8 cellular contexts compared by ENCODE assay signal in the genomic region with DNA sequence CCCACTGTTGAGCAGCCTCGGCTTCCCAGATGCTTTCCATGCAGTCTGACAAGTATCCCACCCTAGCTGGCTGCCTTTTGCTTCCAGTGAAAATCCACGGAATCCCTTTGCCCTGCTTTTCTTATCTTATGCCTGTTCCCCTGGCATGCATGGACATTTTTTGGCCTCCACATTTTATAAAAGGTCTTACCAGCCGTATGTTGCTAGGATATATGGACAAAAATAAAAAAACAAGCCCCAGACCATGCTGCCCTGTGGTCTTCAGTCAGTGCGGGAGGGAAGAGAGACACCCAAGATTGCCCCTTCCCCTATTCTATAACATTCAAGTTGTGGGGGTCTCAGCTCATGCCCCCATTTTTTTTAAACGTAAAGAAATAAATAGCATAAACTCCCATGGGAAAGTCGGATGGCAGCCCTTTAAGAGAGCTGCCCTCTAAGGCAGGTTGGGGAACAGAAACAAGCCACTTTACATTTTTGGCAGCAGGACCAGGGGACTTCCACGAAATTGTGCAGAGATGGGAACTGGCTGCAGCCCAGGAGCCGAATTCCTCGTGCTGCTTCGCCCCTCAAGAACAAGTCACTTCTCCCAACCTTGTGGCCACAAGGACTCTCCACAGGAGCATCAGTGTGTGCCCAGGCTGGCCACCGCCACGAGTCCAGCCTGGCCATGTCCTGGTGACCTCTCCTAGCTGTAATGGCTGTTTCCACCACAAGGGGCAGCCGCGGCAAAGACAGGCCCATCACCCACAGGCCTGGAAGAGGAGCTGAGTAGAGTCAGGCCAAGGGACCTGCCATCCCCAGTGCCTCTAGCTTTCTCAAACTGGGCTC.
A peak's percentile ranks its signal among the peaks of the same experiment; 100 is the strongest.
DNase-seq lines count a peak whose midpoint lies in the region; ATAC-seq, FAIRE-seq and TF ChIP-seq lines count a peak whose summit lies in the region.

No MANE protein-coding gene starts in this region.

- H2BK20ac ChIP-seq in H1 (ENCODE audit: low read length), result no peak overlapping the region

- H2BK12ac ChIP-seq in H1 (ENCODE audit: low read depth, low read length), result no peak overlapping the region; the same call in none of the 2 replicates

- H3K18ac ChIP-seq in H1 (ENCODE audit: extremely low read depth, low read length), result no peak overlapping the region

- H2BK15ac ChIP-seq in H1 (ENCODE audit: low read length), result no peak overlapping the region

- peaks cover 2% of the 10 kb centered on the region for H3K27me3 Mint-ChIP-seq in activated CD4-positive, alpha-beta T cell treated with anti-CD3 and anti-CD28 coated beads, Interleukin-2, amount 10 ng/mL, durations not matched to agents 24 days and 14 days

- H4K5ac ChIP-seq in H1 (ENCODE audit: insufficient read length, low read depth, low read length), result no peak overlapping the region

- peak; percentile 92 for FAIRE-seq in H1 (lab: Jason Lieb, UNC)

- no peaks in the 10 kb centered on the region for H3K27me3 ChIP-seq in H1 (replicated peaks in 1 of 4; ENCODE audit: control insufficient read depth in 3 of 4, extremely low read depth in 1 of 4, insufficient read depth in 3 of 4, low read length in 3 of 4)

- H4K91ac ChIP-seq in H1 (replicated peaks; ENCODE audit: insufficient read length, low read length), result no peak overlapping the region

- H3K27ac Mint-ChIP-seq in activated CD4-positive, alpha-beta T cell treated with anti-CD3 and anti-CD28 coated beads, Interleukin-2, amount 10 ng/mL, durations not matched to agents 24 days and 14 days, result no peak overlapping the region

- no peaks in the 10 kb centered on the region for H3K36me3 Mint-ChIP-seq in activated CD4-positive, alpha-beta T cell treated with anti-CD3 and anti-CD28 coated beads, Interleukin-2, amount 10 ng/mL, durations not matched to agents 24 days and 14 days (ENCODE audit: low read depth)

- H3K14ac ChIP-seq in H1 (ENCODE audit: insufficient read length), result no peak overlapping the region

- H3K23ac ChIP-seq in H1 (ENCODE audit: insufficient read length), result no peak overlapping the region

- WGBS in H1 (ENCODE audit: extremely low coverage in 1 of 2, insufficient coverage in 1 of 2, insufficient read length in 1 of 2, insufficient replicate concordance in 2 of 2, low coverage in 1 of 2, low lambda C conversion rate in 2 of 2, missing lambda C conversion rate in 1 of 2), 2 experiments, result 46% methylated on average over 14 of the region's 14 CpGs; no CpG with 5 or more reads in 1 of the 2 experiments

- intact Hi-C loops in activated CD4-positive, alpha-beta T cell treated with anti-CD3 and anti-CD28 coated beads, Interleukin-2, amount 10 ng/mL, durations not matched to agents 24 days and 14 days (cut with micrococcal nuclease), result no loop called here

- no peaks in the 10 kb centered on the region for H3K23me2 ChIP-seq in H1 (ENCODE audit: low read depth, low read length)

- no peak overlapping the region for H2BK5ac ChIP-seq in H1 (ENCODE audit: low read depth, low read length)

- no peak overlapping the region for H3K9ac ChIP-seq in H1 (replicated peaks in 1 of 4; ENCODE audit: extremely low read depth in 1 of 4, low read depth in 3 of 4, low read length in 3 of 4)

- POLR2A ChIA-PET in H1 (lab: Charles Lee; ENCODE audit: partially characterized antibody), result interaction anchor here (1.6 kb wide), 2 partner anchors 12 to 32 kb away, joined by 4 to 6 read pairs; no protein-coding TSS in a partner anchor

- H3K4me3 ChIP-seq in AG09309 (ENCODE audit: control insufficient read depth, low read depth, low read length) (no peak overlapping the region), H1 (ENCODE audit: extremely low read depth in 1 of 4, insufficient read depth in 2 of 4, low read depth in 3 of 4, low read length in 4 of 4) (no peak overlapping the region)

- H3K4me1 ChIP-seq in H1 (replicated peaks in 1 of 4; ENCODE audit: control insufficient read depth in 3 of 4, insufficient read depth in 4 of 4, low read length in 3 of 4), result peaks cover 0 to 13% (median 8%) of the 10 kb centered on the region in 4 experiments; a peak in 5 of 7 replicates

- TF ChIP-seq CTCF in AG09309 (IDR thresholded peaks at IDR 0.05; ENCODE audit: control insufficient read depth, insufficient read depth, low read depth, low read length, missing control alignments) (peak; percentile 53), H1 (IDR thresholded peaks at IDR 0.05; ENCODE audit: control extremely low read depth in 1 of 3, insufficient read depth in 1 of 3, low read depth in 1 of 3, low read length in 3 of 3) (peak in 2 of 3 experiments; percentile 87 to 97; a peak in 3 of 4 replicates)

- H3K9me3 ChIP-seq in H1 (ENCODE audit: insufficient read depth in 2 of 2, low read depth in 1 of 2, low read length in 1 of 2), result no peaks in the 10 kb centered on the region

- H2AFZ ChIP-seq in H1 (ENCODE audit: low read length), result no peak overlapping the region

- no peak overlapping the region for H3K4me3 Mint-ChIP-seq in activated CD4-positive, alpha-beta T cell treated with anti-CD3 and anti-CD28 coated beads, Interleukin-2, amount 10 ng/mL, durations not matched to agents 24 days and 14 days

- no peaks in the 10 kb centered on the region for H3K9me3 Mint-ChIP-seq in activated CD4-positive, alpha-beta T cell treated with anti-CD3 and anti-CD28 coated beads, Interleukin-2, amount 10 ng/mL, durations not matched to agents 24 days and 14 days

- H3K4me2 ChIP-seq in H1 (ENCODE audit: insufficient read depth in 1 of 2, low read depth in 2 of 2, low read length in 2 of 2), result no peak overlapping the region

- DNase-seq in AG09309 (ENCODE audit: low read depth) (no peak), LHCN-M2 (ENCODE audit: low read depth) (peak; percentile 5), H1 (ENCODE audit: low read depth in 1 of 2, low spot score in 2 of 2) (peak; percentile 39 to 96), midbrain (lab: John Stamatoyannopoulos, UW) (peak; percentile 80), substantia nigra (lab: John Stamatoyannopoulos, UW) (peak in 45 of 49 donors; percentile 5 to 87 (median 68)), DMS79 treated with DMSO at 0.1 percent for 48 hours (lab: John Stamatoyannopoulos, UW) (no peak)
- peak; percentile 83 for DNase-seq in activated CD4-positive, alpha-beta T cell treated with anti-CD3 and anti-CD28 coated beads, Interleukin-2, amount 10 ng/mL, durations not matched to agents 24 days and 14 days

- H3K56ac ChIP-seq in H1 (replicated peaks; ENCODE audit: insufficient read length, low read depth, low read length), result no peak overlapping the region

- no peaks in the 10 kb centered on the region for H3K36me3 ChIP-seq in H1 (ENCODE audit: control insufficient read depth in 2 of 4, insufficient read depth in 4 of 4, low read length in 3 of 4)

- ATAC-seq in GM18519 (IDR thresholded peaks at IDR 0.05; ENCODE audit: low FRiP score, unreplicated experiment), result peak; percentile 47

- no peaks in the 10 kb centered on the region for H3K79me2 ChIP-seq in H1 (ENCODE audit: control insufficient read depth in 1 of 2, insufficient read depth in 2 of 2, low read length in 2 of 2)

- H3K4me1 Mint-ChIP-seq in activated CD4-positive, alpha-beta T cell treated with anti-CD3 and anti-CD28 coated beads, Interleukin-2, amount 10 ng/mL, durations not matched to agents 24 days and 14 days, result no peaks in the 10 kb centered on the region

- TF ChIP-seq RAD21 in H1 (IDR thresholded peaks at IDR 0.05 in 1 of 2, conservative IDR thresholded peaks at IDR 0.05 in 1 of 2; ENCODE audit: low read depth in 2 of 2, low read length in 2 of 2), result peak; percentile 87 to 91

- no peak for TF ChIP-seq EP300 in H1 (IDR thresholded peaks at IDR 0.05; ENCODE audit: borderline replicate concordance in 1 of 2, low read depth in 2 of 2, low read length in 2 of 2)

- no peak overlapping the region for H3K4ac ChIP-seq in H1 (replicated peaks; ENCODE audit: insufficient read length, low read depth, low read length)

- TF ChIP-seq POLR2A in H1 (IDR thresholded peaks at IDR 0.05; ENCODE audit: control extremely low read depth in 1 of 2, low read depth in 2 of 2, low read length in 2 of 2), result no peak

- CTCF ChIA-PET in H1 (lab: Charles Lee; ENCODE audit: partially characterized antibody), result interaction anchor here (0.7 to 6.2 kb wide), 63 partner anchors 11 to 270 kb away, joined by 3 to 80 read pairs (median 5); a partner anchor contains a TSS

- H4K8ac ChIP-seq in H1 (ENCODE audit: extremely low read depth, insufficient read depth, low read length), result no peak overlapping the region

- H3K27ac ChIP-seq in H1 (ENCODE audit: low read depth, low read length) (no peak overlapping the region), substantia nigra (ENCODE audit: low read depth, low read length, poor library complexity, severe bottlenecking) (no peak overlapping the region)

- no peak overlapping the region for H2BK120ac ChIP-seq in H1 (replicated peaks; ENCODE audit: low read depth, low read length)

- H2AK5ac ChIP-seq in H1 (ENCODE audit: low read depth, low read length), result no peak overlapping the region

- no peaks in the 10 kb centered on the region for H3K79me1 ChIP-seq in H1 (ENCODE audit: low read depth, low read length)

- H4K20me1 ChIP-seq in H1 (replicated peaks in 1 of 2; ENCODE audit: control insufficient read depth in 1 of 2, insufficient read depth in 2 of 2, low read length in 2 of 2), result no peaks in the 10 kb centered on the region

TF ChIP-seq in H1, 55 proteins besides CTCF, POLR2A, EP300 and RAD21 (continues in another document):
- TF ChIP-seq, protein P1, sequence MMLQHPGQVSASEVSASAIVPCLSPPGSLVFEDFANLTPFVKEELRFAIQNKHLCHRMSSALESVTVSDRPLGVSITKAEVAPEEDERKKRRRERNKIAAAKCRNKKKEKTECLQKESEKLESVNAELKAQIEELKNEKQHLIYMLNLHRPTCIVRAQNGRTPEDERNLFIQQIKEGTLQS (IDR thresholded peaks at IDR 0.05; ENCODE audit: insufficient read depth, low read depth, low read length), result no peak
- TF ChIP-seq JUND (IDR thresholded peaks at IDR 0.05; ENCODE audit: low read length) (0 out of 2 replicates have a peak, but pooled peaks have one; percentile 32), SP4 (IDR thresholded peaks at IDR 0.05; ENCODE audit: low read length) (no peak), KDM5A (IDR thresholded peaks at IDR 0.05; ENCODE audit: low read length) (no peak), EZH2 (IDR thresholded peaks at IDR 0.05; ENCODE audit: low read depth, low read length, severe bottlenecking) (no peak), CHD1 (IDR thresholded peaks at IDR 0.05; ENCODE audit: low read depth, low read length) (no peak), HDAC6 (IDR thresholded peaks at IDR 0.05; ENCODE audit: low read depth, low read length) (no peak)
- TF ChIP-seq, protein P2, sequence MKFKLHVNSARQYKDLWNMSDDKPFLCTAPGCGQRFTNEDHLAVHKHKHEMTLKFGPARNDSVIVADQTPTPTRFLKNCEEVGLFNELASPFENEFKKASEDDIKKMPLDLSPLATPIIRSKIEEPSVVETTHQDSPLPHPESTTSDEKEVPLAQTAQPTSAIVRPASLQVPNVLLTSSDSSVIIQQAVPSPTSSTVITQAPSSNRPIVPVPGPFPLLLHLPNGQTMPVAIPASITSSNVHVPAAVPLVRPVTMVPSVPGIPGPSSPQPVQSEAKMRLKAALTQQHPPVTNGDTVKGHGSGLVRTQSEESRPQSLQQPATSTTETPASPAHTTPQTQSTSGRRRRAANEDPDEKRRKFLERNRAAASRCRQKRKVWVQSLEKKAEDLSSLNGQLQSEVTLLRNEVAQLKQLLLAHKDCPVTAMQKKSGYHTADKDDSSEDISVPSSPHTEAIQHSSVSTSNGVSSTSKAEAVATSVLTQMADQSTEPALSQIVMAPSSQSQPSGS (IDR thresholded peaks at IDR 0.05; ENCODE audit: low read length), result no peak

Comparison
In these comparisons a context has a peak if more than half of its experiments do, and no peak if none do; other contexts are left out.
1. DNase-seq: peak in LHCN-M2 (single experiment), activated CD4-positive, alpha-beta T cell treated with anti-CD3 and anti-CD28 coated beads, Interleukin-2, amount 10 ng/mL, durations not matched to agents 24 days and 14 days (single experiment), H1 (2 of 2), midbrain (single experiment) and substantia nigra (45 of 49); none in AG09309 (single experiment) and DMS79 treated with DMSO at 0.1 percent for 48 hours (single experiment).